Comparison of ENCODE assay signal across 8 cellular contexts in the genomic region with DNA sequence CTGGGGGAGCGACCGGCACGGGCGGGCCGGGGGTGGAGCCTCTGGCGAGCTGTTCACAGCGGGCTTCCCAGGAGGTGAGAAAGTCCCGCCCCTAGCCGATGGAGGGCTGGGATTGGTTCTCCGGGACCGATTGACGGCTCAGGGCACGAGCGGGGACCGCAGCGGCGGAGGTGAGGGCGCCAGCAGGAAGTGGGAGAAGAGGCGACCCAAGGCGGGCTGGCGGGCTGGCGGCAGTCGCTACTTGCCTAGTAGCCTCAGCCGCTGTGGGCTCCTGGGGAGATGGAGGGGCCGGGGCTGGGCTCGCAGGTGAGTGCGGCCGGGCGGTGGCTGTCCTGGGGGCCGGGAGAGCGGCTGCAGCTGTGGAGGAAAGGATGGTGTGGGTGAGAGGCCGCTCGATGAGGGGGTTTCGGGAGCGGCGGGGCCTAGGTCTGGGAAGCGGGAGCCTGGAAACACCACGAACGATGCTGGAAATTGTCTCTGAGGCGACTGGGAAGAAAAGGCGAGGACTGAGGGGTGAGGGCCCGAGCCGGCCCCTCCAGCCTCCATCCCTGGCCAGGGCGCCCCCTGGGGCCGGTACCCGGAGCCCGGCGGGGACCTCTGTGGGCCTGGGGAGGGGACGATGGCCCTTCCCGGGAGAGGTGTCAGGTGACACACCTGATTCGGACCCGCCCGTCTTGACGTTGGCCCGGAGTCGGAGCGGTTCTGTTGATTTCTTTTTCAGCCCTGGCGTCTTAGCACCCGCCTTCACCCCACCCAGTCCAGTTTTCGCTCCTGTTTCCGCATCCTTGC. TPM values are rescaled to one million over a fixed set of nuclear protein-coding genes. Genes with fewer than 3 reads are reported as not detected.
DNase-seq lines count a peak whose midpoint lies in the region; ATAC-seq and TF ChIP-seq lines count a peak whose summit lies in the region.

Gene ZDHHC13 (plus strand): TSS at position 198 of the 789 bp plus-strand sequence. CDS start 82 bp downstream, at position 280.

- no peaks in the 10 kb centered on the region for H4K20me1 ChIP-seq in GM23248 (ENCODE audit: insufficient read depth)
- H4K20me1 ChIP-seq in Karpas-422 (ENCODE audit: insufficient read depth, low read depth, low read length): no peaks in the 10 kb centered on the region

- peak within 1 kb of the TSS; percentile 72 to 93 (median 89) for H3K27ac Mint-ChIP-seq in naive thymus-derived CD4-positive, alpha-beta T cell
- H3K27ac Mint-ChIP-seq in stimulated activated memory B cell treated with anti-CD40 and anti-IgM and Interleukin-4, amounts not matched to agents 10 μg/mL and 1 μg/mL and 100 μg/mL, for 72 hours: peak within 1 kb of the TSS; percentile 82

- H3K36me3 ChIP-seq in GM23248 (ENCODE audit: low read depth) (no peaks in the 10 kb centered on the region), Karpas-422 (ENCODE audit: insufficient read depth, low read length) (peaks cover 19% of the 10 kb centered on the region), Peyer's patch (no peaks in the 10 kb centered on the region)
- H3K36me3 ChIP-seq in naive thymus-derived CD4-positive, alpha-beta T cell (ENCODE audit: control insufficient read depth in 2 of 3, insufficient read depth in 3 of 3, low read length in 3 of 3): peaks cover 0 to 4% (median 0%) of the 10 kb centered on the region in 3 experiments

- H3K4me3 Mint-ChIP-seq in naive thymus-derived CD4-positive, alpha-beta T cell: peak within 1 kb of the TSS; percentile 89 to 95 (median 93)
- H3K4me3 Mint-ChIP-seq in stimulated activated memory B cell treated with anti-CD40 and anti-IgM and Interleukin-4, amounts not matched to agents 10 μg/mL and 1 μg/mL and 100 μg/mL, for 72 hours: peak within 1 kb of the TSS; percentile 82

- POLR2A ChIA-PET in naive thymus-derived CD4-positive, alpha-beta T cell (lab: Charles Lee): no interaction called here

- H3K4me2 ChIP-seq in GM23248 (ENCODE audit: unreplicated experiment) (peak within 1 kb of the TSS; percentile 91), Karpas-422 (ENCODE audit: low read depth, low read length, poor library complexity, severe bottlenecking) (peak within 1 kb of the TSS; percentile 96)

- in situ Hi-C loops in GM23248 (cut with MboI): no loop called here

- H2AFZ ChIP-seq in GM23248 (peak within 1 kb of the TSS; percentile 92), Karpas-422 (ENCODE audit: low read length) (peak within 1 kb of the TSS; percentile 73)

- H3K27me3 ChIP-seq in GM23248 (replicated peaks; ENCODE audit: insufficient read depth) (peaks cover 6% of the 10 kb centered on the region; the same call in 1 of the 2 replicates), Karpas-422 (ENCODE audit: low read length) (no peaks in the 10 kb centered on the region), Peyer's patch (no peaks in the 10 kb centered on the region)
- no peaks in the 10 kb centered on the region for H3K27me3 ChIP-seq in naive thymus-derived CD4-positive, alpha-beta T cell (ENCODE audit: control insufficient read depth in 2 of 2, insufficient read depth in 2 of 2, low read length in 2 of 2)

- no peaks in the 10 kb centered on the region for H3K9me3 Mint-ChIP-seq in naive thymus-derived CD4-positive, alpha-beta T cell
- H3K9me3 Mint-ChIP-seq in stimulated activated memory B cell treated with anti-CD40 and anti-IgM and Interleukin-4, amounts not matched to agents 10 μg/mL and 1 μg/mL and 100 μg/mL, for 72 hours: peaks cover 4% of the 10 kb centered on the region

- H3K9me3 ChIP-seq in GM23248 (ENCODE audit: low read depth) (no peaks in the 10 kb centered on the region), Karpas-422 (ENCODE audit: low read length) (no peaks in the 10 kb centered on the region), Peyer's patch (no peaks in the 10 kb centered on the region)
- H3K9me3 ChIP-seq in naive thymus-derived CD4-positive, alpha-beta T cell (ENCODE audit: control insufficient read depth in 2 of 3, low read length in 3 of 3): no peaks in the 10 kb centered on the region

- intact Hi-C loops in naive thymus-derived CD4-positive, alpha-beta T cell (cut with micrococcal nuclease): loop anchor here (1.0 to 10.0 kb wide), 10 partner anchors 40 to 1248 kb away; partner anchors contain the start of genes NAV2 (in 2 of the 2), SERGEF (in 2 of the 2), GTF2H1 (in 1 of the 2) and HPS5 (in 1 of the 2)

- no peaks in the 10 kb centered on the region for H3F3A ChIP-seq in GM23248 (ENCODE audit: insufficient read depth)

- H3K9ac ChIP-seq in GM23248: peak within 1 kb of the TSS; percentile 74
- H3K9ac ChIP-seq in Karpas-422 (ENCODE audit: low read length): peak within 1 kb of the TSS; percentile 93

- no peak within 1 kb of the TSS for H3K27ac ChIP-seq in GM23248
- H3K27ac ChIP-seq in Karpas-422 (ENCODE audit: low read length): peak within 1 kb of the TSS; percentile 88
- peak within 1 kb of the TSS; percentile 78 to 87 (median 80) for H3K27ac ChIP-seq in Peyer's patch
- H3K27ac ChIP-seq in naive thymus-derived CD4-positive, alpha-beta T cell (ENCODE audit: low read depth, low read length): peak within 1 kb of the TSS; percentile 73

- peak; percentile 72 to 75 for TF ChIP-seq POLR2A in Peyer's patch (IDR thresholded peaks at IDR 0.05)

- H3K4me1 Mint-ChIP-seq in naive thymus-derived CD4-positive, alpha-beta T cell: peaks cover 35 to 57% (median 53%) of the 10 kb centered on the region in 7 donors
- H3K4me1 Mint-ChIP-seq in stimulated activated memory B cell treated with anti-CD40 and anti-IgM and Interleukin-4, amounts not matched to agents 10 μg/mL and 1 μg/mL and 100 μg/mL, for 72 hours: peaks cover 54% of the 10 kb centered on the region

- H3K36me3 Mint-ChIP-seq in naive thymus-derived CD4-positive, alpha-beta T cell: peaks cover 7 to 22% (median 17%) of the 10 kb centered on the region in 5 donors
- H3K36me3 Mint-ChIP-seq in stimulated activated memory B cell treated with anti-CD40 and anti-IgM and Interleukin-4, amounts not matched to agents 10 μg/mL and 1 μg/mL and 100 μg/mL, for 72 hours: peaks cover 11% of the 10 kb centered on the region

- TF ChIP-seq CTCF in Peyer's patch (IDR thresholded peaks at IDR 0.05): peak in 2 of 6 experiments; percentile 7 to 18

- no peaks in the 10 kb centered on the region for H3K9me2 ChIP-seq in GM23248 (ENCODE audit: insufficient read depth)
- H3K9me2 ChIP-seq in Karpas-422 (replicated peaks; ENCODE audit: insufficient read depth, low read length): no peaks in the 10 kb centered on the region

- peaks cover 14% of the 10 kb centered on the region; the same call in 1 of the 2 replicates for H3K79me2 ChIP-seq in GM23248 (ENCODE audit: insufficient read depth)
- H3K79me2 ChIP-seq in Karpas-422 (ENCODE audit: low read length): peaks cover 51% of the 10 kb centered on the region

- peak; percentile 99 for ATAC-seq in naive thymus-derived CD4-positive, alpha-beta T cell
- ATAC-seq in stimulated activated memory B cell treated with anti-CD40 and anti-IgM and Interleukin-4, amounts not matched to agents 10 μg/mL and 1 μg/mL and 100 μg/mL, for 72 hours: peak; percentile 99

- DNase-seq in EL: peak; percentile 95
- peak; percentile 91 for DNase-seq in GM23248
- DNase-seq in Karpas-422: peak; percentile 98
- DNase-seq in Peyer's patch: peak; percentile 95 to 99 (median 97)
- peak; percentile 98 for DNase-seq in activated T-cell treated with anti-CD3 and anti-CD28 coated beads, Interleukin-2, amount 50 U/mL, for 48 hours
- peak; percentile 79 for DNase-seq in fibroblast of gingiva (ENCODE audit: low read depth)
- DNase-seq in naive thymus-derived CD4-positive, alpha-beta T cell: peak; percentile 80 to 94 (median 92)

- peaks cover 0 to 17% (median 0%) of the 10 kb centered on the region in 5 donors for H3K27me3 Mint-ChIP-seq in naive thymus-derived CD4-positive, alpha-beta T cell
- no peaks in the 10 kb centered on the region for H3K27me3 Mint-ChIP-seq in stimulated activated memory B cell treated with anti-CD40 and anti-IgM and Interleukin-4, amounts not matched to agents 10 μg/mL and 1 μg/mL and 100 μg/mL, for 72 hours

- CTCF ChIA-PET in naive thymus-derived CD4-positive, alpha-beta T cell (lab: Charles Lee): no interaction called here

- H3K4me1 ChIP-seq in GM23248 (ENCODE audit: insufficient read depth) (peaks cover 6% of the 10 kb centered on the region; the same call in 1 of the 2 replicates), Karpas-422 (ENCODE audit: low read length) (peaks cover 60% of the 10 kb centered on the region), Peyer's patch (peaks cover 0 to 6% (median 3%) of the 10 kb centered on the region in 4 donors)
- H3K4me1 ChIP-seq in naive thymus-derived CD4-positive, alpha-beta T cell (ENCODE audit: control insufficient read depth in 2 of 2, insufficient read depth in 2 of 2, low read length in 2 of 2): peaks cover 11 to 14% of the 10 kb centered on the region in 2 donors

- 2% methylated on average over 46 to 57 of the region's 61 CpGs for WGBS in GM23248 (ENCODE audit: low coverage in 1 of 2, low lambda C conversion rate in 2 of 2, missing lambda C conversion rate in 2 of 2), 2 experiments

- peak within 1 kb of the TSS; percentile 80 for H3K4me3 ChIP-seq in GM23248
- peak within 1 kb of the TSS; percentile 89 for H3K4me3 ChIP-seq in Karpas-422 (ENCODE audit: low read length)
- peak within 1 kb of the TSS; percentile 85 to 100 (median 89) for H3K4me3 ChIP-seq in Peyer's patch
- peak within 1 kb of the TSS; percentile 82 for H3K4me3 ChIP-seq in naive thymus-derived CD4-positive, alpha-beta T cell (ENCODE audit: low read length)

RNA-seq across cellular contexts. Expression of gene ZDHHC13, which starts in this region (rescaled TPM):
- total RNA-seq in GM23248 (2014; rRNA removed; shearing (Covaris generic)): 10.9 and 11.0 TPM in 2 replicates
- polyA plus RNA-seq in GM23248 (2016; fragmentation: Nextera tagmentation; extraction: Ambion mirVana): 11.6 and 12.5 TPM in 2 replicates
- 27.5 and 64.7 TPM in 2 replicates for total RNA-seq in Karpas-422 (2014; rRNA removed; shearing (Covaris generic); ENCODE audit: low replicate concordance)
- 10 to 100 TPM; 10.7 to 34.6 (median 27.1) TPM for total RNA-seq in Peyer's patch
- total RNA-seq in naive thymus-derived CD4-positive, alpha-beta T cell: 10 to 100 TPM in 4 of 5 experiments, 1 to 10 TPM in 1; 9.3 to 21.3 (median 14.2) TPM
- polyA plus RNA-seq in naive thymus-derived CD4-positive, alpha-beta T cell: 1 to 10 TPM; 6.8 to 9.6 TPM
